ENCODE assay signal across 1 cellular context in the genomic region with DNA sequence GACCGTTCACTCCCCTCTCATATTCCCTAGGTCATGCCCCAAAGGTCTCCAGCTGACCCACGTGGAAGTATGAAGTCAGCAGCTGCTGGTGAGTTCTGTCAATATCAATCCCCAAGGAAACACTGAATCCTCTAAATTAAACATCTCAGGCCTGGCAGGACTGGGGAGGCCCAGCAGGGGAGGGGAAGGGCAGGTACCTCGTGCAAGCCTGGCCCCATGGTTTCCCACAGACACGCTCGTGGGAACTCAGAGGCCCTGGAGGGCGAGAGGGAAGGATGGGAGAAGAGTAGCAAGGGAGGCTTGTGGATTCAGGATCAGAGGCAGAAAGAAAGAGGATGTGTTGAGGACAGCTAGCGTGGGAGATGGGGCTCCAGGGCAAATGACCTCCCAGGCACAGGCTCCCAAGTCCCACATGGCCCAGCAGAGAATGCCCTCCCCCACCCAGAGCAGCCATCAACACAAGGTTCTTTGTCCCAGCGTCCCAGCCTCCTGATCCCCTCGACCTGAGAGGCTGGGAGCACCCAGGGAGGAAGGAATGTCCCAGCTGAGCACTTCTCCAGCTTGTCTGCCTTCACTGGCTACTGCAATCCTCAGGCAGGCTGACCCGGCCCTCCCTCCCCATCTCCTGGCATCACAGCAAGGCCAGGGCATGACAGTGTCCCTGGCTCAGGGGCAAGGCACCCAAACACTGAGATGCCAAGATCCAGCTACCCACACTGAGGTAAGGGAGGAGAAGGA.
TF ChIP-seq lines count a peak whose summit lies in the region.

No MANE protein-coding gene starts in this region.

TF ChIP-seq in GM23338, 12 proteins besides CTCF, POLR2A, EP300 and RAD21:
- TF ChIP-seq, protein P1, sequence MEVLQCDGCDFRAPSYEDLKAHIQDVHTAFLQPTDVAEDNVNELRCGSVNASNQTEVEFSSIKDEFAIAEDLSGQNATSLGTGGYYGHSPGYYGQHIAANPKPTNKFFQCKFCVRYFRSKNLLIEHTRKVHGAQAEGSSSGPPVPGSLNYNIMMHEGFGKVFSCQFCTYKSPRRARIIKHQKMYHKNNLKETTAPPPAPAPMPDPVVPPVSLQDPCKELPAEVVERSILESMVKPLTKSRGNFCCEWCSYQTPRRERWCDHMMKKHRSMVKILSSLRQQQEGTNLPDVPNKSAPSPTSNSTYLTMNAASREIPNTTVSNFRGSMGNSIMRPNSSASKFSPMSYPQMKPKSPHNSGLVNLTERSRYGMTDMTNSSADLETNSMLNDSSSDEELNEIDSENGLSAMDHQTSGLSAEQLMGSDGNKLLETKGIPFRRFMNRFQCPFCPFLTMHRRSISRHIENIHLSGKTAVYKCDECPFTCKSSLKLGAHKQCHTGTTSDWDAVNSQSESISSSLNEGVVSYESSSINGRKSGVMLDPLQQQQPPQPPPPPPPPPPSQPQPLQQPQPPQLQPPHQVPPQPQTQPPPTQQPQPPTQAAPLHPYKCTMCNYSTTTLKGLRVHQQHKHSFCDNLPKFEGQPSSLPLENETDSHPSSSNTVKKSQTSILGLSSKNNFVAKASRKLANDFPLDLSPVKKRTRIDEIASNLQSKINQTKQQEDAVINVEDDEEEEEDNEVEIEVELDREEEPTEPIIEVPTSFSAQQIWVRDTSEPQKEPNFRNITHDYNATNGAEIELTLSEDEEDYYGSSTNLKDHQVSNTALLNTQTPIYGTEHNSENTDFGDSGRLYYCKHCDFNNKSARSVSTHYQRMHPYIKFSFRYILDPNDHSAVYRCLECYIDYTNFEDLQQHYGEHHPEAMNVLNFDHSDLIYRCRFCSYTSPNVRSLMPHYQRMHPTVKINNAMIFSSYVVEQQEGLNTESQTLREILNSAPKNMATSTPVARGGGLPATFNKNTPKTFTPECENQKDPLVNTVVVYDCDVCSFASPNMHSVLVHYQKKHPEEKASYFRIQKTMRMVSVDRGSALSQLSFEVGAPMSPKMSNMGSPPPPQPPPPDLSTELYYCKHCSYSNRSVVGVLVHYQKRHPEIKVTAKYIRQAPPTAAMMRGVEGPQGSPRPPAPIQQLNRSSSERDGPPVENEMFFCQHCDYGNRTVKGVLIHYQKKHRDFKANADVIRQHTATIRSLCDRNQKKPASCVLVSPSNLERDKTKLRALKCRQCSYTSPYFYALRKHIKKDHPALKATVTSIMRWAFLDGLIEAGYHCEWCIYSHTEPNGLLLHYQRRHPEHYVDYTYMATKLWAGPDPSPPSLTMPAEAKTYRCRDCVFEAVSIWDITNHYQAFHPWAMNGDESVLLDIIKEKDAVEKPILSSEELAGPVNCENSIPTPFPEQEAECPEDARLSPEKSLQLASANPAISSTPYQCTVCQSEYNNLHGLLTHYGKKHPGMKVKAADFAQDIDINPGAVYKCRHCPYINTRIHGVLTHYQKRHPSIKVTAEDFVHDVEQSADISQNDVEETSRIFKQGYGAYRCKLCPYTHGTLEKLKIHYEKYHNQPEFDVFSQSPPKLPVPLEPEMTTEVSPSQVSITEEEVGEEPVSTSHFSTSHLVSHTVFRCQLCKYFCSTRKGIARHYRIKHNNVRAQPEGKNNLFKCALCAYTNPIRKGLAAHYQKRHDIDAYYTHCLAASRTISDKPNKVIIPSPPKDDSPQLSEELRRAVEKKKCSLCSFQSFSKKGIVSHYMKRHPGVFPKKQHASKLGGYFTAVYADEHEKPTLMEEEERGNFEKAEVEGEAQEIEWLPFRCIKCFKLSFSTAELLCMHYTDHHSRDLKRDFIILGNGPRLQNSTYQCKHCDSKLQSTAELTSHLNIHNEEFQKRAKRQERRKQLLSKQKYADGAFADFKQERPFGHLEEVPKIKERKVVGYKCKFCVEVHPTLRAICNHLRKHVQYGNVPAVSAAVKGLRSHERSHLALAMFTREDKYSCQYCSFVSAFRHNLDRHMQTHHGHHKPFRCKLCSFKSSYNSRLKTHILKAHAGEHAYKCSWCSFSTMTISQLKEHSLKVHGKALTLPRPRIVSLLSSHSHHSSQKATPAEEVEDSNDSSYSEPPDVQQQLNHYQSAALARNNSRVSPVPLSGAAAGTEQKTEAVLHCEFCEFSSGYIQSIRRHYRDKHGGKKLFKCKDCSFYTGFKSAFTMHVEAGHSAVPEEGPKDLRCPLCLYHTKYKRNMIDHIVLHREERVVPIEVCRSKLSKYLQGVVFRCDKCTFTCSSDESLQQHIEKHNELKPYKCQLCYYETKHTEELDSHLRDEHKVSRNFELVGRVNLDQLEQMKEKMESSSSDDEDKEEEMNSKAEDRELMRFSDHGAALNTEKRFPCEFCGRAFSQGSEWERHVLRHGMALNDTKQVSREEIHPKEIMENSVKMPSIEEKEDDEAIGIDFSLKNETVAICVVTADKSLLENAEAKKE (CRISPR knock-in tag; IDR thresholded peaks at IDR 0.05), result no peak
- no peak for TF ChIP-seq EZH2 (IDR thresholded peaks at IDR 0.05; ENCODE audit: low read depth, unreplicated experiment)
- no peak for TF ChIP-seq CREB1 (CRISPR knock-in tag; IDR thresholded peaks at IDR 0.05; ENCODE audit: low read depth)
- no peak for TF ChIP-seq EZH2phosphoT487 (IDR thresholded peaks at IDR 0.05; ENCODE audit: unreplicated experiment)
- no peak for TF ChIP-seq POLR2AphosphoS5 (IDR thresholded peaks at IDR 0.05; ENCODE audit: low read depth)
- TF ChIP-seq JUNB (IDR thresholded peaks at IDR 0.05; ENCODE audit: unreplicated experiment), result no peak
- TF ChIP-seq ZNF331 (CRISPR knock-in tag; IDR thresholded peaks at IDR 0.05; ENCODE audit: low read depth), result no peak
- TF ChIP-seq NANOG (IDR thresholded peaks at IDR 0.05; ENCODE audit: borderline replicate concordance), result no peak
